In the genomic region with DNA sequence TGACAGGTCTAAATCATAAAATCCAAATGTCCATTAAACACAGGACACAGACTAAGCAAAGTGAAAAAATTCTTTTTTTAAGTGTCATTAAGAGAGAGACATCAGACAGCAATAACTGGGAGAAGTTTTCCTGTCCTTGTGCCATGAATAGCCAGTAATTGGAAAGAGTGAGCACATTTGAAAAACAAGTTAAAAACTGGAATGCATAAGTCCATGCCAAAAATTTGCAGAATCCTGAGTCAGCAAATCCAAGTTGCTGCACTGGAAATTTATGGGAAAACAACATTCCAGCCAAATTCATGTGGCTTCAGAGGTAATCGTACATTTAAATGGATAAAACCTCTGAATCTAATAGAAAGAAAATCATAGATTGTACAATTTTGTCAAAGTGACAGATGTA, we compare ENCODE assay signal across 17 cellular contexts.
A peak's percentile ranks its signal among the peaks of the same experiment; 100 is the strongest.
DNase-seq lines count a peak whose midpoint lies in the region; ATAC-seq and TF ChIP-seq lines count a peak whose summit lies in the region.
"Had no signal": no experiment of that assay in that cellular context is flagged by ENCODE, and none has a peak within 500 bp of the region (broad histone marks: within the 10 kb centered on the region; RNA-seq: fewer than 3 reads in every experiment).

No MANE protein-coding gene starts in this region.

- H3K23ac ChIP-seq in IMR-90 (ENCODE audit: low read depth, low read length): no peak overlapping the region

- H3K9me3 Mint-ChIP-seq in nephron: peaks cover 13% of the 10 kb centered on the region
- H3K9me3 Mint-ChIP-seq: activated T-cell treated with anti-CD3 and anti-CD28 coated beads, Interleukin-2, amount 50 U/mL, for 24 hours had no signal

- POLR2A ChIA-PET in AG04450 (lab: Yijun Ruan, JAX) (no interaction called here), IMR-90 (lab: Charles Lee; ENCODE audit: unreplicated experiment) (no interaction called here)

- intact Hi-C loops in IMR-90 (cut with micrococcal nuclease): no loop called here
- intact Hi-C loops in left lung (cut with DNase I): no loop called here

- no peak overlapping the region for H2BK15ac ChIP-seq in IMR-90 (ENCODE audit: low read depth, low read length)

- H4K20me1 ChIP-seq in IMR-90 (ENCODE audit: insufficient read depth, low read length): no peaks in the 10 kb centered on the region
- H4K20me1 ChIP-seq: BLaER1 treated with 17β-estradiol and CSF1 and Interleukin-3, amounts not matched to agents 10 nM and 100 nM had no signal

- peaks cover 17% of the 10 kb centered on the region for H3K4me1 Mint-ChIP-seq in nephron

- no peak overlapping the region for H2BK5ac ChIP-seq in IMR-90 (ENCODE audit: low read depth, low read length, poor library complexity, severe bottlenecking)

- H3K4me3 ChIP-seq in AG04450 (ENCODE audit: low read depth, low read length) (no peak overlapping the region), IMR-90 (ENCODE audit: insufficient read depth, low read depth, low read length) (no peak overlapping the region), left lung (no peak overlapping the region)
- H3K4me3 ChIP-seq: BLaER1 treated with 17β-estradiol and CSF1 and Interleukin-3, amounts not matched to agents 10 nM and 100 nM; lower lobe of right lung; upper lobe of right lung had no signal

- H3K36me3 ChIP-seq in IMR-90 (ENCODE audit: control insufficient read depth, insufficient read depth, low read length): no peaks in the 10 kb centered on the region
- no peaks in the 10 kb centered on the region for H3K36me3 ChIP-seq in left lung
- H3K36me3 ChIP-seq: BLaER1 treated with 17β-estradiol and CSF1 and Interleukin-3, amounts not matched to agents 10 nM and 100 nM; lower lobe of right lung; neutrophil; upper lobe of right lung had no signal

- no CpG with 5 or more reads among the region's 1 CpG for WGBS in IMR-90 (ENCODE audit: extremely low coverage in 2 of 2, insufficient read length in 1 of 2), 2 experiments

- no peaks in the 10 kb centered on the region for H3K79me1 ChIP-seq in IMR-90 (ENCODE audit: low read depth in 1 of 2, low read length in 2 of 2)

- no peak overlapping the region for H4K91ac ChIP-seq in IMR-90 (ENCODE audit: insufficient read depth, low read depth, low read length)

- no peak overlapping the region for H3K9ac ChIP-seq in IMR-90 (ENCODE audit: low read depth, low read length)
- H3K9ac ChIP-seq: BLaER1 treated with 17β-estradiol and CSF1 and Interleukin-3, amounts not matched to agents 10 nM and 100 nM had no signal

- H3K4me2 ChIP-seq in IMR-90 (ENCODE audit: low read depth, low read length): no peak overlapping the region
- H3K4me2 ChIP-seq: BLaER1 treated with 17β-estradiol and CSF1 and Interleukin-3, amounts not matched to agents 10 nM and 100 nM had no signal

- no peak overlapping the region for H2BK120ac ChIP-seq in IMR-90 (ENCODE audit: low read depth, low read length)

- ATAC-seq in IMR-90 (ENCODE audit: low read depth): no peak
- ATAC-seq in left lung: no peak
- no peak for ATAC-seq in HG03457 (IDR thresholded peaks at IDR 0.05; ENCODE audit: unreplicated experiment)
- ATAC-seq: lower lobe of right lung, upper lobe of right lung had no signal

- H3K4ac ChIP-seq in IMR-90 (ENCODE audit: low read depth, low read length): no peak overlapping the region

- CTCF ChIA-PET in AG04450 (lab: Charles Lee): no interaction called here
- CTCF ChIA-PET in IMR-90 (lab: Yijun Ruan, JAX): no interaction called here

- H3K27me3 Mint-ChIP-seq in nephron (ENCODE audit: low read depth): no peaks in the 10 kb centered on the region
- H3K27me3 Mint-ChIP-seq: activated T-cell treated with anti-CD3 and anti-CD28 coated beads, Interleukin-2, amount 50 U/mL, for 24 hours had no signal

- peak overlapping the region; percentile 46 to 86 (median 58) for H3K27ac Mint-ChIP-seq in nephron
- H3K27ac Mint-ChIP-seq: activated T-cell treated with anti-CD3 and anti-CD28 coated beads, Interleukin-2, amount 50 U/mL, for 24 hours had no signal

- H2BK20ac ChIP-seq in IMR-90 (ENCODE audit: low read depth, low read length): no peak overlapping the region

- H3K4me1 ChIP-seq in IMR-90 (ENCODE audit: control insufficient read depth, insufficient read depth, low read length) (peaks cover 2% of the 10 kb centered on the region; the same call in 1 of the 2 replicates), left lung (peaks cover 0 to 3% of the 10 kb centered on the region in 2 donors)

- no TSS peak for BruUV-seq in IMR-90 (replicated peaks; lab: Mats Ljungman, UMichigan)

- TF ChIP-seq POLR2A in IMR-90 (IDR thresholded peaks at IDR 0.05; ENCODE audit: low read depth, low read length): no peak

- no peak overlapping the region for H3K14ac ChIP-seq in IMR-90 (replicated peaks; ENCODE audit: low read depth, low read length)

- in situ Hi-C loops in IMR-90 (cut with MboI; ENCODE audit: low sequenced_read_pairs): no loop called here

- no peak overlapping the region for H3K4me3 Mint-ChIP-seq in nephron
- H3K4me3 Mint-ChIP-seq: activated T-cell treated with anti-CD3 and anti-CD28 coated beads, Interleukin-2, amount 50 U/mL, for 24 hours had no signal

- H3K9me3 ChIP-seq in AG04450 (ENCODE audit: control insufficient read depth, insufficient read depth, low read length) (no peaks in the 10 kb centered on the region), IMR-90 (ENCODE audit: control insufficient read depth, insufficient read depth, low read length) (no peaks in the 10 kb centered on the region), left lung (peaks cover 0 to 1% of the 10 kb centered on the region in 2 donors)
- H3K9me3 ChIP-seq: lower lobe of right lung, neutrophil, upper lobe of right lung had no signal

- dilution Hi-C loops in IMR-90 (cut with HindIII; ENCODE audit: low sequenced_read_pairs, unreplicated experiment): no loop called here

- no peaks in the 10 kb centered on the region for H3K9me1 ChIP-seq in IMR-90 (ENCODE audit: insufficient read depth, low read length)

- H2AK9ac ChIP-seq in IMR-90 (replicated peaks; ENCODE audit: low read depth, low read length, poor library complexity): no peak overlapping the region

- H3K27ac ChIP-seq in AG04450 (ENCODE audit: low read depth, low read length) (no peak overlapping the region), IMR-90 (ENCODE audit: insufficient read depth, low read length) (no peak overlapping the region), left lung (no peak overlapping the region)
- H3K27ac ChIP-seq: BLaER1 treated with 17β-estradiol and CSF1 and Interleukin-3, amounts not matched to agents 10 nM and 100 nM; lower lobe of right lung; neutrophil; upper lobe of right lung had no signal

- no peak overlapping the region for H3K18ac ChIP-seq in IMR-90 (ENCODE audit: low read depth, low read length)

- DNase-seq in AG04450 (ENCODE audit: low read depth, low spot score) (peak; percentile 1), IMR-90 (peak; percentile 15), dermis microvascular lymphatic vessel endothelial cell (ENCODE audit: low read depth in 2 of 2) (peak; percentile 44 to 91), foreskin melanocyte (no peak), SHP77 treated with DMSO at 0.1 percent for 48 hours (lab: John Stamatoyannopoulos, UW) (no peak), left lung (no peak)
- DNase-seq: activated CD4-positive, CD25-positive, alpha-beta regulatory T cell treated with anti-CD3 and anti-CD28 coated beads, Interleukin-2, amount 50 U/mL, for 72 hours; activated T-cell treated with anti-CD3 and anti-CD28 coated beads, Interleukin-2, amount 50 U/mL, for 24 hours; amygdala; DND-41; effector CD4-positive, alpha-beta T cell; lower lobe of right lung; upper lobe of right lung had no signal

- no peak overlapping the region for H3K56ac ChIP-seq in IMR-90 (ENCODE audit: extremely low read depth, insufficient read depth, low read length)

- TF ChIP-seq RAD21 in IMR-90 (IDR thresholded peaks at IDR 0.05; ENCODE audit: low read length): no peak

- H3K36me3 Mint-ChIP-seq in nephron (ENCODE audit: low read depth): no peaks in the 10 kb centered on the region

- H4K8ac ChIP-seq in IMR-90 (ENCODE audit: low read depth in 2 of 2, low read length in 2 of 2): no peak overlapping the region

- no peak overlapping the region for H2AK5ac ChIP-seq in IMR-90 (ENCODE audit: low read depth, low read length)

- no peak overlapping the region for H2AFZ ChIP-seq in IMR-90 (replicated peaks; ENCODE audit: low read length, poor library complexity)

- H3K27me3 ChIP-seq in AG04450 (ENCODE audit: control insufficient read depth, insufficient read depth, low read length): no peaks in the 10 kb centered on the region
- H3K27me3 ChIP-seq in IMR-90 (ENCODE audit: control insufficient read depth, insufficient read depth, low read length): no peaks in the 10 kb centered on the region
- no peaks in the 10 kb centered on the region for H3K27me3 ChIP-seq in left lung
- H3K27me3 ChIP-seq: BLaER1 treated with 17β-estradiol and CSF1 and Interleukin-3, amounts not matched to agents 10 nM and 100 nM; neutrophil; upper lobe of right lung had no signal

- H4K5ac ChIP-seq in IMR-90 (ENCODE audit: low read depth, low read length): no peak overlapping the region

- TF ChIP-seq CTCF in AG04450 (IDR thresholded peaks at IDR 0.05; ENCODE audit: low read depth, low read length) (no peak), IMR-90 (conservative IDR thresholded peaks at IDR 0.05; ENCODE audit: low read depth, low read length) (no peak), nephron (IDR thresholded peaks at IDR 0.05; ENCODE audit: unreplicated experiment in 3 of 3) (no peak), left lung (IDR thresholded peaks at IDR 0.05) (no peak)

TF ChIP-seq in IMR-90, 13 proteins besides CTCF, POLR2A, EP300 and RAD21:
- no peak for TF ChIP-seq SMC3 (IDR thresholded peaks at IDR 0.05; ENCODE audit: low read depth, low read length)
- TF ChIP-seq, protein P1, sequence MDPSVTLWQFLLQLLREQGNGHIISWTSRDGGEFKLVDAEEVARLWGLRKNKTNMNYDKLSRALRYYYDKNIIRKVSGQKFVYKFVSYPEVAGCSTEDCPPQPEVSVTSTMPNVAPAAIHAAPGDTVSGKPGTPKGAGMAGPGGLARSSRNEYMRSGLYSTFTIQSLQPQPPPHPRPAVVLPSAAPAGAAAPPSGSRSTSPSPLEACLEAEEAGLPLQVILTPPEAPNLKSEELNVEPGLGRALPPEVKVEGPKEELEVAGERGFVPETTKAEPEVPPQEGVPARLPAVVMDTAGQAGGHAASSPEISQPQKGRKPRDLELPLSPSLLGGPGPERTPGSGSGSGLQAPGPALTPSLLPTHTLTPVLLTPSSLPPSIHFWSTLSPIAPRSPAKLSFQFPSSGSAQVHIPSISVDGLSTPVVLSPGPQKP (IDR thresholded peaks at IDR 0.05; ENCODE audit: borderline replicate concordance, low read depth, low read length): no peak
- no peak for TF ChIP-seq FOS (IDR thresholded peaks at IDR 0.05; ENCODE audit: low read depth, low read length)
- peak; percentile 98 for TF ChIP-seq MAFK (IDR thresholded peaks at IDR 0.05; ENCODE audit: low read depth, low read length)

Comparison
In these comparisons a context has a peak if more than half of its experiments do, and no peak if none do; other contexts are left out.
1. DNase-seq: peak in AG04450 (single experiment), IMR-90 (single experiment) and dermis microvascular lymphatic vessel endothelial cell (2 of 2); none in foreskin melanocyte (single experiment), SHP77 treated with DMSO at 0.1 percent for 48 hours (single experiment) and left lung (0 of 2).